ENCODE assay signal across 35 cellular contexts in the genomic region with DNA sequence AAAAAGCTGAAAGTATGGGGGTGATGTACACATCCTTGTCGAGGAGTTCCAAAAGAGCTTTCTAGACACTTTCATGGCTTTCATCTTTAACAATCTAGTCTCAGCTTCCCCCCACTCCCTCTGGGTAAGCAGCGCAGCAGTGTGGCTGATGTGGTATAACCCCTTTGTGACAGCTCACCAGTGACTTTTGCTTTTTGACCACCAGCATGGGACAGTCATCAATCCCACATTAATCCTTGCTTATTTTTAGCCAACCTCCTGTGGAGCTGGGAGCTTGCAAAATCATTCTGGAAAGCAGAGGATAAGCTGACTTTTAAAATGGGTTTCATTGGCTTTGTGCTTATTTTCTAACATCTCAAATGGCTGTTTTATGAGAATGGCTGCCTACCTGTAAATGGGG.
DNase-seq lines count a peak whose midpoint lies in the region; ATAC-seq, FAIRE-seq and TF ChIP-seq lines count a peak whose summit lies in the region.
"Had no signal": no experiment of that assay in that cellular context is flagged by ENCODE, and none has a peak within 500 bp of the region (broad histone marks: within the 10 kb centered on the region; RNA-seq: fewer than 3 reads in every experiment).

No MANE protein-coding gene starts in this region.

- peak overlapping the region; percentile 64 for H3K27ac Mint-ChIP-seq in HFFc6
- H3K27ac Mint-ChIP-seq in activated CD4-positive, alpha-beta memory T cell treated with anti-CD3 and anti-CD28 coated beads for 36 hours: no peak overlapping the region
- H3K27ac Mint-ChIP-seq: activated B cell treated with CpG ODN at 0.5 μM for 24 hours; activated naive CD8-positive, alpha-beta T cell treated with anti-CD3 and anti-CD28 coated beads, Interleukin-2, amount 50 U/mL, for 24 hours; activated T-cell treated with anti-CD3 and anti-CD28 coated beads, Interleukin-2, amount 50 U/mL, for 72 hours; CD4-positive, alpha-beta T cell; memory B cell; stimulated activated naive CD8-positive, alpha-beta T cell treated with anti-CD3 and anti-CD28 coated beads, Interleukin-15, Interleukin-2, amounts not matched to agents 100 ng/mL and 50 ng/mL, for 24 hours had no signal

- H3K9me3 Mint-ChIP-seq in HFFc6: no peaks in the 10 kb centered on the region
- H3K9me3 Mint-ChIP-seq in activated CD4-positive, alpha-beta memory T cell treated with anti-CD3 and anti-CD28 coated beads for 36 hours: peaks cover 8% of the 10 kb centered on the region
- H3K9me3 Mint-ChIP-seq: activated B cell treated with CpG ODN at 0.5 μM for 24 hours; activated naive CD8-positive, alpha-beta T cell treated with anti-CD3 and anti-CD28 coated beads, Interleukin-2, amount 50 U/mL, for 24 hours; activated T-cell treated with anti-CD3 and anti-CD28 coated beads, Interleukin-2, amount 50 U/mL, for 72 hours; CD4-positive, alpha-beta T cell; memory B cell; stimulated activated naive CD8-positive, alpha-beta T cell treated with anti-CD3 and anti-CD28 coated beads, Interleukin-15, Interleukin-2, amounts not matched to agents 100 ng/mL and 50 ng/mL, for 24 hours had no signal

- POLR2A ChIA-PET in activated CD4-positive, alpha-beta memory T cell treated with anti-CD3 and anti-CD28 coated beads for 36 hours (lab: Charles Lee): no interaction called here

- no peaks in the 10 kb centered on the region for H3K9me1 ChIP-seq in keratinocyte (ENCODE audit: control insufficient read depth, extremely low read depth, insufficient read depth, low read length)

- no peaks in the 10 kb centered on the region for H3K27me3 ChIP-seq in keratinocyte (ENCODE audit: control insufficient read depth, extremely low read depth, insufficient read depth, low read length)
- H3K27me3 ChIP-seq: body of pancreas, left lung, Peyer's patch had no signal

- H3K27ac ChIP-seq in keratinocyte (ENCODE audit: control insufficient read depth, insufficient read depth, low read length): no peak overlapping the region
- H3K27ac ChIP-seq: 22Rv1, body of pancreas, left lung, Peyer's patch, thoracic aorta had no signal

- H3K4me2 ChIP-seq in keratinocyte (ENCODE audit: control insufficient read depth, extremely low read depth, insufficient read depth, low read depth, low read length): no peak overlapping the region

- peak; percentile 34 for FAIRE-seq in keratinocyte (lab: Jason Lieb, UNC)
- FAIRE-seq: GM18507, GM19239, urothelium cell line had no signal

- H3K4me1 ChIP-seq in keratinocyte (ENCODE audit: control insufficient read depth, extremely low read depth, insufficient read depth, low read length): peaks cover 21% of the 10 kb centered on the region
- H3K4me1 ChIP-seq: body of pancreas, left lung, Peyer's patch had no signal

- peaks cover 55% of the 10 kb centered on the region for H3K4me1 Mint-ChIP-seq in HFFc6 (ENCODE audit: low read depth)
- no peaks in the 10 kb centered on the region for H3K4me1 Mint-ChIP-seq in activated CD4-positive, alpha-beta memory T cell treated with anti-CD3 and anti-CD28 coated beads for 36 hours (ENCODE audit: low read depth)
- H3K4me1 Mint-ChIP-seq: activated B cell treated with CpG ODN at 0.5 μM for 24 hours; activated naive CD8-positive, alpha-beta T cell treated with anti-CD3 and anti-CD28 coated beads, Interleukin-2, amount 50 U/mL, for 24 hours; memory B cell had no signal

- no peak overlapping the region for H3K9ac ChIP-seq in keratinocyte (ENCODE audit: control insufficient read depth, extremely low read depth, insufficient read depth, low read length)

- CTCF ChIA-PET in activated CD4-positive, alpha-beta memory T cell treated with anti-CD3 and anti-CD28 coated beads for 36 hours (lab: Charles Lee): no interaction called here

- peak; percentile 68 for DNase-seq in A172 (ENCODE audit: low spot score)
- peak; percentile 51 for DNase-seq in HFFc6
- DNase-seq in astrocyte of the cerebellum (ENCODE audit: low read depth): peak; percentile 65
- DNase-seq in keratinocyte (ENCODE audit: low read depth, low spot score): no peak
- DNase-seq in activated CD4-positive, alpha-beta memory T cell treated with anti-CD3 and anti-CD28 coated beads for 36 hours: no peak
- no peak for DNase-seq in HuH-7 (ENCODE audit: low spot score)
- DNase-seq in NCI-H2107 (lab: John Stamatoyannopoulos, UW): no peak
- DNase-seq: activated B cell treated with CpG ODN at 0.5 μM for 24 hours; activated naive CD4-positive, alpha-beta T cell; activated naive CD8-positive, alpha-beta T cell treated with anti-CD3 and anti-CD28 coated beads, Interleukin-2, amount 50 U/mL, for 24 hours; activated T-cell treated with anti-CD3 and anti-CD28 coated beads, Interleukin-2, amount 50 U/mL, for 72 hours; AML-193; body of pancreas; CD4-positive, alpha-beta T cell; cerebellar nuclear complex; DND-41; hypothalamus; left lung; NCI-H1694; NCI-H446 treated with DMSO at 0.1 percent for 48 hours; NCI-H82; Peyer's patch; posterior cingulate gyrus; right cardiac atrium; SIG-M5; stimulated activated CD8-positive, alpha-beta memory T cell treated with anti-CD3 and anti-CD28 coated beads, Interleukin-4, amount 100 ng/mL, for 48 hours; T-helper 9 cell had no signal

- H3K4me3 ChIP-seq in astrocyte of the cerebellum (ENCODE audit: low read depth, low read length) (no peak overlapping the region), keratinocyte (ENCODE audit: control insufficient read depth in 2 of 3, extremely low read depth in 1 of 3, insufficient read depth in 2 of 3, low read depth in 1 of 3, low read length in 3 of 3) (no peak overlapping the region)
- H3K4me3 ChIP-seq: body of pancreas, left lung, Peyer's patch, thoracic aorta had no signal

- H3K27me3 Mint-ChIP-seq in HFFc6 (ENCODE audit: insufficient read depth): no peaks in the 10 kb centered on the region
- H3K27me3 Mint-ChIP-seq in activated CD4-positive, alpha-beta memory T cell treated with anti-CD3 and anti-CD28 coated beads for 36 hours: no peaks in the 10 kb centered on the region
- H3K27me3 Mint-ChIP-seq: activated B cell treated with CpG ODN at 0.5 μM for 24 hours; activated naive CD8-positive, alpha-beta T cell treated with anti-CD3 and anti-CD28 coated beads, Interleukin-2, amount 50 U/mL, for 24 hours; CD4-positive, alpha-beta T cell; memory B cell; stimulated activated naive CD8-positive, alpha-beta T cell treated with anti-CD3 and anti-CD28 coated beads, Interleukin-15, Interleukin-2, amounts not matched to agents 100 ng/mL and 50 ng/mL, for 24 hours had no signal

- in situ Hi-C loops in astrocyte of the cerebellum (cut with HindIII; ENCODE audit: low sequenced_read_pairs): no loop called here

- H3K4me3 Mint-ChIP-seq in HFFc6: peak overlapping the region; percentile 55
- H3K4me3 Mint-ChIP-seq in activated CD4-positive, alpha-beta memory T cell treated with anti-CD3 and anti-CD28 coated beads for 36 hours: no peak overlapping the region
- H3K4me3 Mint-ChIP-seq: activated B cell treated with CpG ODN at 0.5 μM for 24 hours; activated naive CD8-positive, alpha-beta T cell treated with anti-CD3 and anti-CD28 coated beads, Interleukin-2, amount 50 U/mL, for 24 hours; activated T-cell treated with anti-CD3 and anti-CD28 coated beads, Interleukin-2, amount 50 U/mL, for 72 hours; CD4-positive, alpha-beta T cell; memory B cell; stimulated activated naive CD8-positive, alpha-beta T cell treated with anti-CD3 and anti-CD28 coated beads, Interleukin-15, Interleukin-2, amounts not matched to agents 100 ng/mL and 50 ng/mL, for 24 hours had no signal

- ATAC-seq in GM21717 (IDR thresholded peaks at IDR 0.05; ENCODE audit: unreplicated experiment): no peak
- ATAC-seq: activated naive CD8-positive, alpha-beta T cell treated with anti-CD3 and anti-CD28 coated beads, Interleukin-2, amount 50 U/mL, for 24 hours; activated T-cell treated with anti-CD3 and anti-CD28 coated beads, Interleukin-2, amount 50 U/mL, for 72 hours; body of pancreas; left lung; right cardiac atrium had no signal

- no peaks in the 10 kb centered on the region for H3K36me3 Mint-ChIP-seq in HFFc6 (ENCODE audit: low read depth)
- no peaks in the 10 kb centered on the region for H3K36me3 Mint-ChIP-seq in activated CD4-positive, alpha-beta memory T cell treated with anti-CD3 and anti-CD28 coated beads for 36 hours

- H4K20me1 ChIP-seq in keratinocyte (ENCODE audit: control insufficient read depth, extremely low read depth, insufficient read depth, low read length): no peaks in the 10 kb centered on the region

- H2AFZ ChIP-seq in keratinocyte (ENCODE audit: control insufficient read depth, low read length): no peak overlapping the region

- H3K9me3 ChIP-seq in keratinocyte (ENCODE audit: control insufficient read depth, low read depth, low read length): no peaks in the 10 kb centered on the region
- H3K9me3 ChIP-seq: body of pancreas, left lung, Peyer's patch, thoracic aorta had no signal

- no peaks in the 10 kb centered on the region for H3K36me3 ChIP-seq in keratinocyte (ENCODE audit: control insufficient read depth in 2 of 2, extremely low read depth in 1 of 2, insufficient read depth in 2 of 2, low read length in 2 of 2)
- H3K36me3 ChIP-seq: left lung, Peyer's patch, thoracic aorta had no signal

- dilution Hi-C loops in keratinocyte (cut with MboI; ENCODE audit: extremely low pct_ligation_motif_present, low sequenced_read_pairs): no loop called here

- H3K79me2 ChIP-seq in keratinocyte (ENCODE audit: control insufficient read depth, insufficient read depth, low read length): no peaks in the 10 kb centered on the region

- intact Hi-C loops in activated CD4-positive, alpha-beta memory T cell treated with anti-CD3 and anti-CD28 coated beads for 36 hours (cut with micrococcal nuclease): no loop called here

- no peak for TF ChIP-seq CTCF in HFFc6 (IDR thresholded peaks at IDR 0.05)
- no peak for TF ChIP-seq CTCF in astrocyte of the cerebellum (IDR thresholded peaks at IDR 0.05; ENCODE audit: low read depth, low read length, missing control alignments)
- TF ChIP-seq CTCF in keratinocyte (optimal IDR thresholded peaks at IDR 0.05 in 1 of 3, IDR thresholded peaks at IDR 0.05 in 1 of 3, conservative IDR thresholded peaks at IDR 0.05 in 1 of 3; ENCODE audit: extremely low read depth in 1 of 3, insufficient read depth in 2 of 3, low read length in 3 of 3): no peak

Comparison
In these comparisons a context has a peak if more than half of its experiments do, and no peak if none do; other contexts are left out.
1. DNase-seq: peak in A172 (single experiment), HFFc6 (single experiment) and astrocyte of the cerebellum (single experiment); none in keratinocyte (single experiment), activated CD4-positive, alpha-beta memory T cell treated with anti-CD3 and anti-CD28 coated beads for 36 hours (single experiment), HuH-7 (single experiment) and NCI-H2107 (single experiment).